ENCODE assay signal across 10 cellular contexts in the genomic region with DNA sequence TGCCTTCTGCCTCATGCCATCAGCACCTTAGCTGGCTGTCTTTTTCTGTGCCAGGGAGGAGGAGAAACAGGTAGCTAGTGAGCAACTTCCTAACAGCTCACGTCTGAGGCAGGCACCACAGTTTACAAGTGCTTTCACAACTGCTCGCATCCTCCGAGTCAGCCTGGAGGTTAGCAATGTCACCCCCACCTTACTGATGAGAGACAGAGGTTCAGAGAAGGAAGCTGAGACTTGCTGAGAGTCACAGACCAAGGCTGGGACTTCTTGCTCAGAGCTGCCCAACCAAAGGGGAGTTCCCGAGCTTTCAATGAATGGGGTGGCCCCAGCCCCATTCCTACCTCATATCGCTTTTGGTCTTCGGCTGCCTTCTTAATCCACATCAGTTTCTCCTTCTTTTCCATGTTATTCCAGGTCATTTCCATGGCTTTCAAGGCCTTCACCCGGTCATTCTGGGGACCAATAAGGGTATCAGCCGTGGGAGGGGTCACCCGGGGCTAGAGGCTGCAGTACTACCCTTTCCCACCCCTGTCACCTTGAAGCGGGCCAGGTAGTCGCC. TPM values are rescaled to one million over a fixed set of nuclear protein-coding genes. Genes with fewer than 3 reads are reported as not detected.
A peak's percentile ranks its signal among the peaks of the same experiment; 100 is the strongest.
DNase-seq lines count a peak whose midpoint lies in the region; ATAC-seq and TF ChIP-seq lines count a peak whose summit lies in the region.
"Had no signal": no experiment of that assay in that cellular context is flagged by ENCODE, and none has a peak within 500 bp of the region (broad histone marks: within the 10 kb centered on the region; RNA-seq: fewer than 3 reads in every experiment).

No MANE protein-coding gene starts in this region.

- no peaks in the 10 kb centered on the region for H3K27me3 ChIP-seq in HUES64 (ENCODE audit: insufficient read depth, low read length)
- no peaks in the 10 kb centered on the region for H3K27me3 ChIP-seq in prostate gland (replicated peaks; ENCODE audit: insufficient read depth)
- no peaks in the 10 kb centered on the region for H3K27me3 ChIP-seq in body of pancreas

- H3K9me3 Mint-ChIP-seq in activated naive CD8-positive, alpha-beta T cell treated with anti-CD3 and anti-CD28 coated beads for 36 hours = peaks cover 4% of the 10 kb centered on the region

- H3K27ac ChIP-seq in HUES64 (ENCODE audit: low read depth, low read length) (peak overlapping the region; percentile 12; the same call in 1 of the 2 replicates), prostate gland (peak overlapping the region; percentile 24 to 50), body of pancreas (peak overlapping the region in 2 of 4 donors; percentile 16 to 38)

- peak overlapping the region; percentile 77 for H3K4me3 Mint-ChIP-seq in activated naive CD8-positive, alpha-beta T cell treated with anti-CD3 and anti-CD28 coated beads for 36 hours

- intact Hi-C loops in prostate gland (cut with DNase I) (loop anchor here (5.0 kb wide), 1 partner anchor 137 kb away; the partner anchor contains the start of gene GRN), body of pancreas (cut with DNase I) (no loop called here)

- TF ChIP-seq CTCF in GM10266 (IDR thresholded peaks at IDR 0.05; ENCODE audit: control insufficient read depth, insufficient read depth, low read depth, missing control alignments) (no peak), prostate gland (IDR thresholded peaks at IDR 0.05) (no peak), body of pancreas (IDR thresholded peaks at IDR 0.05) (no peak)

- 89% methylated on average over 11 of the region's 11 CpGs for WGBS in HUES64
- WGBS in prostate gland = 79% methylated on average over 11 of the region's 11 CpGs
- 52 to 54% methylated on average over 9 to 11 of the region's 11 CpGs for WGBS in body of pancreas, 2 donors

- H3K9me3 ChIP-seq in HUES64 (ENCODE audit: insufficient read depth, low read depth, low read length) (no peaks in the 10 kb centered on the region), prostate gland (no peaks in the 10 kb centered on the region), body of pancreas (no peaks in the 10 kb centered on the region)

- no peak overlapping the region for H3K4me3 ChIP-seq in HUES64 (ENCODE audit: low read length)
- no peak overlapping the region for H3K4me3 ChIP-seq in prostate gland
- H3K4me3 ChIP-seq in body of pancreas = no peak overlapping the region

- H3K36me3 ChIP-seq in HUES64 (ENCODE audit: insufficient read depth, low read length) (peaks cover 70% of the 10 kb centered on the region), prostate gland (peaks cover 4 to 5% of the 10 kb centered on the region in 2 donors), body of pancreas (replicated peaks in 1 of 2; ENCODE audit: insufficient read depth in 1 of 2, low read depth in 2 of 2) (peaks cover 12 to 22% of the 10 kb centered on the region in 2 donors)

- DNase-seq in GM10266 (ENCODE audit: extremely low spot score) = peak; percentile 77
- peak; percentile 51 for DNase-seq in activated naive CD8-positive, alpha-beta T cell treated with anti-CD3 and anti-CD28 coated beads for 36 hours
- no peak for DNase-seq in prostate gland (ENCODE audit: low spot score)
- no peak for DNase-seq in body of pancreas
- no peak for DNase-seq in dedifferentiated amniotic fluid mesenchymal stem cell (ENCODE audit: extremely low spot score)
- DNase-seq: NCI-H187 treated with DMSO at 0.1 percent for 48 hours had no signal

- H3K36me3 Mint-ChIP-seq in activated naive CD8-positive, alpha-beta T cell treated with anti-CD3 and anti-CD28 coated beads for 36 hours = peaks cover 64% of the 10 kb centered on the region

- H3K9ac ChIP-seq in HUES64 (ENCODE audit: low read depth, low read length) = no peak overlapping the region

- H3K27ac Mint-ChIP-seq in activated naive CD8-positive, alpha-beta T cell treated with anti-CD3 and anti-CD28 coated beads for 36 hours = peak overlapping the region; percentile 94

- ATAC-seq in GM18873 (IDR thresholded peaks at IDR 0.05; ENCODE audit: low FRiP score, unreplicated experiment) (no peak), body of pancreas (no peak), GM19328 (IDR thresholded peaks at IDR 0.05; ENCODE audit: unreplicated experiment) (no peak)

- TF ChIP-seq POLR2A in prostate gland (IDR thresholded peaks at IDR 0.05) (no peak), body of pancreas (IDR thresholded peaks at IDR 0.05) (no peak)

- no peaks in the 10 kb centered on the region for H3K27me3 Mint-ChIP-seq in activated naive CD8-positive, alpha-beta T cell treated with anti-CD3 and anti-CD28 coated beads for 36 hours

- H3K4me1 ChIP-seq in HUES64 (ENCODE audit: insufficient read depth, low read length) (no peaks in the 10 kb centered on the region), prostate gland (replicated peaks) (no peaks in the 10 kb centered on the region), body of pancreas (peaks cover 17% of the 10 kb centered on the region)

- H3K4me1 Mint-ChIP-seq in activated naive CD8-positive, alpha-beta T cell treated with anti-CD3 and anti-CD28 coated beads for 36 hours = peaks cover 55% of the 10 kb centered on the region

RNA-seq across cellular contexts. Expression of gene UBTF, which starts 9.6 kb away (rescaled TPM):
- polyA plus RNA-seq in HUES64 (2013, experiment 1 of 2) = 78.3 TPM
- polyA plus RNA-seq in HUES64 (2013, experiment 2 of 2) = 65.2 TPM
- total RNA-seq in activated naive CD8-positive, alpha-beta T cell treated with anti-CD3 and anti-CD28 coated beads for 36 hours = 100 to 1,000 TPM; 158 to 169 TPM
- total RNA-seq in prostate gland (10 to 100 TPM; 73.4 to 77.2 TPM), body of pancreas (10 to 100 TPM; 43.8 to 73.8 TPM)

RNA-seq across cellular contexts. Expression of gene ATXN7L3, which starts 10.2 kb away (rescaled TPM):
- polyA plus RNA-seq in HUES64 (2013, experiment 1 of 2) = 63.7 TPM
- polyA plus RNA-seq in HUES64 (2013, experiment 2 of 2) = 69.1 TPM
- 10 to 100 TPM; 78.7 to 83.4 TPM for total RNA-seq in activated naive CD8-positive, alpha-beta T cell treated with anti-CD3 and anti-CD28 coated beads for 36 hours
- total RNA-seq in prostate gland = 10 to 100 TPM; 45.8 to 72.0 TPM
- total RNA-seq in body of pancreas = 10 to 100 TPM; 21.0 to 37.6 TPM

RNA-seq across cellular contexts. Expression of gene TMUB2, which starts 23.1 kb away (rescaled TPM):
- polyA plus RNA-seq in HUES64 (2013, experiment 1 of 2) = 17.6 TPM
- 16.2 TPM for polyA plus RNA-seq in HUES64 (2013, experiment 2 of 2)
- total RNA-seq in activated naive CD8-positive, alpha-beta T cell treated with anti-CD3 and anti-CD28 coated beads for 36 hours = 10 to 100 TPM; 17.1 to 18.2 TPM
- total RNA-seq in prostate gland (10 to 100 TPM; 42.9 to 67.2 TPM), body of pancreas (10 to 100 TPM; 22.6 to 31.0 TPM)

RNA-seq across cellular contexts. Expression of gene ASB16, which starts 39.4 kb away (rescaled TPM):
- polyA plus RNA-seq in HUES64 (2013, experiment 1 of 2) = not detected
- not detected for polyA plus RNA-seq in HUES64 (2013, experiment 2 of 2)
- total RNA-seq in activated naive CD8-positive, alpha-beta T cell treated with anti-CD3 and anti-CD28 coated beads for 36 hours = not detected
- total RNA-seq in prostate gland (1 to 10 TPM; 3.2 to 4.4 TPM), body of pancreas (10 to 100 TPM in 1 of 2 donors, 1 to 10 TPM in 1; 3.9 to 10.5 TPM)

RNA-seq across cellular contexts. Expression of gene SLC4A1, which starts 58.1 kb away (rescaled TPM):
- polyA plus RNA-seq in HUES64 (2013, experiment 1 of 2) = not detected
- polyA plus RNA-seq in HUES64 (2013, experiment 2 of 2) = not detected
- total RNA-seq in activated naive CD8-positive, alpha-beta T cell treated with anti-CD3 and anti-CD28 coated beads for 36 hours = not detected
- total RNA-seq in prostate gland (under 1 TPM in 1 of 2 donors, not detected in 1; 0.51 TPM), body of pancreas (not detected)
- total RNA-seq: myocyte had no signal

Comparison
In these comparisons a context has a peak if more than half of its experiments do, and no peak if none do; other contexts are left out.
1. DNase-seq: peak in GM10266 (single experiment) and activated naive CD8-positive, alpha-beta T cell treated with anti-CD3 and anti-CD28 coated beads for 36 hours (single experiment); none in prostate gland (single experiment), body of pancreas (0 of 4) and dedifferentiated amniotic fluid mesenchymal stem cell (single experiment).